1 cellular context compared by ENCODE assay signal in genomic region chr6:41779336-41779735, GRCh38.
TF ChIP-seq lines count a peak whose summit lies in the region.

No MANE protein-coding gene starts in this region.

TF ChIP-seq in GM12878, 131 proteins besides CTCF, POLR2A, EP300 and RAD21:
- TF ChIP-seq POLR2AphosphoS5 (IDR thresholded peaks at IDR 0.05; ENCODE audit: low read length) (no peak), ZNF274 (IDR thresholded peaks at IDR 0.05; ENCODE audit: insufficient read depth, insufficient read length) (no peak), MYC (IDR thresholded peaks at IDR 0.05; ENCODE audit: insufficient read depth, insufficient read length, insufficient replicate concordance, low read length, severe bottlenecking) (no peak), ZNF207 (IDR thresholded peaks at IDR 0.05; ENCODE audit: borderline replicate concordance) (no peak), ZZZ3 (IDR thresholded peaks at IDR 0.05; ENCODE audit: control insufficient read depth, insufficient read length, low read depth) (no peak), MEF2A (IDR thresholded peaks at IDR 0.05; ENCODE audit: insufficient read depth, low read depth, low read length) (no peak), SKIL (IDR thresholded peaks at IDR 0.05; ENCODE audit: low read depth, poor library complexity, severe bottlenecking) (no peak), ATF7 (IDR thresholded peaks at IDR 0.05; ENCODE audit: low read depth) (no peak), PKNOX1 (IDR thresholded peaks at IDR 0.05) (no peak), CHD1 (IDR thresholded peaks at IDR 0.05; ENCODE audit: low read depth, low read length) (no peak)
